ENCODE assay signal across 19 cellular contexts in the genomic region with DNA sequence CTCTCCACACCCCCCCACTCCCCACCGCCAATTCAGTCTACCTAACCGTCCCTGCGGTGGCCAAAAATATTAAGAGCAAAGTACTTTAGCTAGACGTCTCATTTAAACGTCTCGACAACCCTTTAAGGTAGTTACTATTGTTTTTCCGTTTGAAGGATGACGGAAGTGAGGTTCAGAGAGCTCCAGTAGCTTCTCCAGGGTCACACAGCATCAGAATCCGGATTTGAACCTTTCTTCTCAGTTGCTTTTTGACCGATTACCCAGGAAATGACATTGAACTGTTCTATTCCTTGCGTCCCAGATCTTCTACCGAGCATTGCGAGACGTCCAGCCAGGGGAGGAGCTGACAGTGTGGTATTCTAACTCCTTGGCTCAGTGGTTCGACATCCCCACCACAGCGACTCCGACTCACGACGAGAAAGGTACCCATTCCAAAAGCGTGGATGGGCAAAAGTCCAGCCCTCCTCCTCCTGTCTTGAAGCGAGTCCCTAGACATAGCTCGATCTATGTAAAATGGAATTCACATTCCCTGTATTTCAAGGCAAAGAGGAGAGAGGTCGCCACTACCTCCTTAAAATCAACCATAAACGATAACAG. TPM values are rescaled to one million over a fixed set of nuclear protein-coding genes. Genes with fewer than 3 reads are reported as not detected.
"Had no signal": no experiment of that assay in that cellular context is flagged by ENCODE, and none has a peak within 500 bp of the region (broad histone marks: within the 10 kb centered on the region; RNA-seq: fewer than 3 reads in every experiment).

No MANE protein-coding gene starts in this region.

- FAIRE-seq: bronchial epithelial cell, islet of Langerhans had no signal

- DNase-seq: activated CD4-positive, alpha-beta memory T cell treated with anti-CD3 and anti-CD28 coated beads, Interleukin-2, amount 10 ng/mL, durations not matched to agents 7 days and 5 days; activated effector memory CD4-positive, alpha-beta T cell treated with anti-CD3 and anti-CD28 coated beads, Interleukin-2, amount 50 U/mL, for 16 hours; activated T-cell treated with anti-CD3 and anti-CD28 coated beads, Interleukin-2, amount 50 U/mL, for 4 hours; dermis blood vessel endothelial cell; effector memory CD8-positive, alpha-beta T cell; gastrocnemius medialis; heart right ventricle; stimulated activated CD4-positive, alpha-beta T cell treated with anti-CD3 and anti-CD28 coated beads, Interleukin-4, amount 100 ng/mL, for 1 hour had no signal

- H3K9me3 Mint-ChIP-seq: activated CD4-positive, alpha-beta memory T cell treated with anti-CD3 and anti-CD28 coated beads, Interleukin-2, amount 10 ng/mL, durations not matched to agents 7 days and 5 days; activated T-cell treated with anti-CD3 and anti-CD28 coated beads, Interleukin-2, amount 50 U/mL, for 4 hours; effector memory CD8-positive, alpha-beta T cell; mesothelial cell of epicardium; type B pancreatic cell had no signal

- H3K4me3 Mint-ChIP-seq: activated CD4-positive, alpha-beta memory T cell treated with anti-CD3 and anti-CD28 coated beads, Interleukin-2, amount 10 ng/mL, durations not matched to agents 7 days and 5 days; activated T-cell treated with anti-CD3 and anti-CD28 coated beads, Interleukin-2, amount 50 U/mL, for 4 hours; mesothelial cell of epicardium; type B pancreatic cell had no signal

- H3K36me3 Mint-ChIP-seq: mesothelial cell of epicardium, type B pancreatic cell had no signal

- ATAC-seq: activated T-cell treated with anti-CD3 and anti-CD28 coated beads, Interleukin-2, amount 50 U/mL, for 4 hours; effector memory CD8-positive, alpha-beta T cell; gastrocnemius medialis; heart right ventricle had no signal

- H3K27ac Mint-ChIP-seq: effector memory CD8-positive, alpha-beta T cell; mesothelial cell of epicardium; type B pancreatic cell had no signal

RNA-seq across cellular contexts. Expression of a gene that starts 2.4 kb away (rescaled TPM):
- total RNA-seq: activated CD4-positive, alpha-beta memory T cell treated with anti-CD3 and anti-CD28 coated beads, Interleukin-2, amount 10 ng/mL, durations not matched to agents 7 days and 5 days; ascending aorta; bronchial epithelial cell; dermis blood vessel endothelial cell; epithelial cell of proximal tubule; gastrocnemius medialis; heart right ventricle; lung; mesothelial cell of epicardium; renal cortical epithelial cell; SJSA1; skeletal muscle tissue; suprapubic skin had no signal
- polyA plus RNA-seq: heart right ventricle, lung had no signal
